12 cellular contexts compared by ENCODE assay signal in the genomic region with DNA sequence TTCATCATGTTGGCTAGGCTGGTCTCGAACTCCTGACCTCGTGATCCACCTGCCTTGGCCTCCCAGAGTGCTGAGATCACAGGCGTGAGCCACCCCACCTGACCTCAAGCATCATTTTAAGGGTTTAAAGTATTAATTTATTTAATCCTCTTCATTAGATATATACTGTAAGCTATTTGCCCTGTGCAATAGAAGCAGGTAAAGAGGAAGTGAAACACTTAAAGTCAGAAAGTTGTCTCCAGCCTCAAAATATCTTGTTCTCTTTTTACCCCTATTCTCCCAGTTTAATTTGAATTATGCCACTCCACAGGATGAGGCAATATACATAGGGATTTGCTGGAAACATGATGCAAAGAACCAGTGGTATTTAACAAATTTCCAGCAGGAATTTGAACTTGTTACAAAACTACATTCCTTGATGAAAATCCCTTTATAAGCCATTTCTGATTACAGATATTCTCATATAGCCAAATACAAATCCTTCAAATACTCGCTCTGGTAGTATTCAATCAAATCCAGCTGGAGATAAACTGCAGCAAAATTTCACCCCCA. TPM values are rescaled to one million over a fixed set of nuclear protein-coding genes. Genes with fewer than 3 reads are reported as not detected.
DNase-seq lines count a peak whose midpoint lies in the region; ATAC-seq and TF ChIP-seq lines count a peak whose summit lies in the region.
"Had no signal": no experiment of that assay in that cellular context is flagged by ENCODE, and none has a peak within 500 bp of the region (broad histone marks: within the 10 kb centered on the region; RNA-seq: fewer than 3 reads in every experiment).

No MANE protein-coding gene starts in this region.

- no peak for DNase-seq in activated CD4-positive, alpha-beta T cell treated with anti-CD3 and anti-CD28 coated beads for 36 hours
- no peak for DNase-seq in activated CD4-positive, alpha-beta T cell treated with anti-CD3 and anti-CD28 coated beads, Interleukin-2, amount 50 U/mL, for 4 hours
- DNase-seq in activated CD8-positive, alpha-beta T cell treated with anti-CD3 and anti-CD28 coated beads, Interleukin-2, amount 10 ng/mL, durations not matched to agents 7 days and 5 days, result no peak
- no peak for DNase-seq in nephron progenitor cell
- DNase-seq in NCI-H1092 (lab: John Stamatoyannopoulos, UW), result no peak
- no peak for DNase-seq in stimulated activated CD4-positive, alpha-beta T cell treated with anti-CD3 and anti-CD28 coated beads, Interleukin-15, amount 100 ng/mL, for 24 hours
- DNase-seq: head of caudate nucleus, NCI-H446 had no signal

- H3K4me1 Mint-ChIP-seq in activated CD4-positive, alpha-beta T cell treated with anti-CD3 and anti-CD28 coated beads for 36 hours, result peaks cover 47% of the 10 kb centered on the region
- H3K4me1 Mint-ChIP-seq in activated CD8-positive, alpha-beta T cell treated with anti-CD3 and anti-CD28 coated beads, Interleukin-2, amount 10 ng/mL, durations not matched to agents 7 days and 5 days (ENCODE audit: low read depth), result peaks cover 52% of the 10 kb centered on the region
- H3K4me1 Mint-ChIP-seq in nephron progenitor cell, result peaks cover 32% of the 10 kb centered on the region

- H3K27ac Mint-ChIP-seq in activated CD4-positive, alpha-beta T cell treated with anti-CD3 and anti-CD28 coated beads for 36 hours, result peak overlapping the region; percentile 76
- peak overlapping the region; percentile 34 for H3K27ac Mint-ChIP-seq in activated CD8-positive, alpha-beta T cell treated with anti-CD3 and anti-CD28 coated beads, Interleukin-2, amount 10 ng/mL, durations not matched to agents 7 days and 5 days
- no peak overlapping the region for H3K27ac Mint-ChIP-seq in nephron progenitor cell

- no peaks in the 10 kb centered on the region for H3K27me3 Mint-ChIP-seq in activated CD4-positive, alpha-beta T cell treated with anti-CD3 and anti-CD28 coated beads for 36 hours
- H3K27me3 Mint-ChIP-seq in activated CD8-positive, alpha-beta T cell treated with anti-CD3 and anti-CD28 coated beads, Interleukin-2, amount 10 ng/mL, durations not matched to agents 7 days and 5 days (ENCODE audit: low read depth), result no peaks in the 10 kb centered on the region
- H3K27me3 Mint-ChIP-seq in nephron progenitor cell (ENCODE audit: low read depth, poor library complexity), result peaks cover 3% of the 10 kb centered on the region

- peaks cover 20% of the 10 kb centered on the region for H3K36me3 Mint-ChIP-seq in activated CD4-positive, alpha-beta T cell treated with anti-CD3 and anti-CD28 coated beads for 36 hours (ENCODE audit: low read depth)
- H3K36me3 Mint-ChIP-seq in activated CD8-positive, alpha-beta T cell treated with anti-CD3 and anti-CD28 coated beads, Interleukin-2, amount 10 ng/mL, durations not matched to agents 7 days and 5 days (ENCODE audit: low read depth), result peaks cover 35% of the 10 kb centered on the region
- H3K36me3 Mint-ChIP-seq in nephron progenitor cell (ENCODE audit: low read depth), result peaks cover 31% of the 10 kb centered on the region

- no peak for TF ChIP-seq CTCF in nephron progenitor cell (IDR thresholded peaks at IDR 0.05)

- CTCF ChIA-PET in activated CD4-positive, alpha-beta T cell treated with anti-CD3 and anti-CD28 coated beads for 36 hours (lab: Charles Lee), result interaction anchor here (0.9 to 1.2 kb wide), 3 partner anchors 10 to 44 kb away, joined by 4 to 5 read pairs (median 4); partner anchors contain the start of gene ACTL6A
- CTCF ChIA-PET in activated CD8-positive, alpha-beta T cell treated with anti-CD3 and anti-CD28 coated beads, Interleukin-2, amount 10 ng/mL, durations not matched to agents 7 days and 5 days (lab: Charles Lee), result interaction anchor here (0.9 kb wide), 1 partner anchor 43 kb away, joined by 3 read pairs; no protein-coding TSS in a partner anchor

- peak overlapping the region; percentile 38 for H3K4me3 Mint-ChIP-seq in activated CD4-positive, alpha-beta T cell treated with anti-CD3 and anti-CD28 coated beads for 36 hours
- no peak overlapping the region for H3K4me3 Mint-ChIP-seq in activated CD8-positive, alpha-beta T cell treated with anti-CD3 and anti-CD28 coated beads, Interleukin-2, amount 10 ng/mL, durations not matched to agents 7 days and 5 days
- peak overlapping the region; percentile 98 for H3K4me3 Mint-ChIP-seq in nephron progenitor cell

- intact Hi-C loops in activated CD4-positive, alpha-beta T cell treated with anti-CD3 and anti-CD28 coated beads for 36 hours (cut with DNase I, micrococcal nuclease), result no loop called here

- no peaks in the 10 kb centered on the region for H3K9me3 Mint-ChIP-seq in activated CD4-positive, alpha-beta T cell treated with anti-CD3 and anti-CD28 coated beads for 36 hours (ENCODE audit: low read depth)
- H3K9me3 Mint-ChIP-seq in activated CD8-positive, alpha-beta T cell treated with anti-CD3 and anti-CD28 coated beads, Interleukin-2, amount 10 ng/mL, durations not matched to agents 7 days and 5 days (ENCODE audit: insufficient read depth), result no peaks in the 10 kb centered on the region
- no peaks in the 10 kb centered on the region for H3K9me3 Mint-ChIP-seq in nephron progenitor cell

- POLR2A ChIA-PET in activated CD4-positive, alpha-beta T cell treated with anti-CD3 and anti-CD28 coated beads for 36 hours (lab: Charles Lee), result no interaction called here
- POLR2A ChIA-PET in activated CD8-positive, alpha-beta T cell treated with anti-CD3 and anti-CD28 coated beads, Interleukin-2, amount 10 ng/mL, durations not matched to agents 7 days and 5 days (lab: Charles Lee), result no interaction called here

- no peak for ATAC-seq in activated CD4-positive, alpha-beta T cell treated with anti-CD3 and anti-CD28 coated beads for 36 hours
- ATAC-seq in HG03175 (IDR thresholded peaks at IDR 0.05; ENCODE audit: unreplicated experiment) (peak; percentile 13), GM21367 (IDR thresholded peaks at IDR 0.05; ENCODE audit: unreplicated experiment) (no peak)
- ATAC-seq in activated CD8-positive, alpha-beta T cell treated with anti-CD3 and anti-CD28 coated beads, Interleukin-2, amount 10 ng/mL, durations not matched to agents 7 days and 5 days, result no peak
- ATAC-seq: A549, SK-N-SH treated with all-trans-retinoic acid at 6 μM for 48 hours had no signal

RNA-seq across cellular contexts. Expression of gene NDUFB5, which starts 2.0 kb away (rescaled TPM):
- 100 to 1,000 TPM; 105 to 110 TPM for total RNA-seq in activated CD4-positive, alpha-beta T cell treated with anti-CD3 and anti-CD28 coated beads for 36 hours
- 10 to 100 TPM; 87.1 to 95.9 TPM for total RNA-seq in activated CD8-positive, alpha-beta T cell treated with anti-CD3 and anti-CD28 coated beads, Interleukin-2, amount 10 ng/mL, durations not matched to agents 7 days and 5 days

RNA-seq across cellular contexts. Expression of gene MRPL47, which starts 2.2 kb away (rescaled TPM):
- 10 to 100 TPM; 49.8 to 56.4 TPM for total RNA-seq in activated CD4-positive, alpha-beta T cell treated with anti-CD3 and anti-CD28 coated beads for 36 hours
- 10 to 100 TPM; 36.8 to 39.9 TPM for total RNA-seq in activated CD8-positive, alpha-beta T cell treated with anti-CD3 and anti-CD28 coated beads, Interleukin-2, amount 10 ng/mL, durations not matched to agents 7 days and 5 days

RNA-seq across cellular contexts. Expression of gene ACTL6A, which starts 43.9 kb away (rescaled TPM):
- 100 to 1,000 TPM in 1 of 2 experiments, 10 to 100 TPM in 1; 85.3 to 113 TPM for total RNA-seq in activated CD4-positive, alpha-beta T cell treated with anti-CD3 and anti-CD28 coated beads for 36 hours
- 10 to 100 TPM; 86.5 to 88.3 TPM for total RNA-seq in activated CD8-positive, alpha-beta T cell treated with anti-CD3 and anti-CD28 coated beads, Interleukin-2, amount 10 ng/mL, durations not matched to agents 7 days and 5 days

RNA-seq across cellular contexts. Expression of gene USP13, which starts 46.2 kb away (rescaled TPM):
- 10 to 100 TPM; 11.2 to 11.6 TPM for total RNA-seq in activated CD4-positive, alpha-beta T cell treated with anti-CD3 and anti-CD28 coated beads for 36 hours
- total RNA-seq in activated CD8-positive, alpha-beta T cell treated with anti-CD3 and anti-CD28 coated beads, Interleukin-2, amount 10 ng/mL, durations not matched to agents 7 days and 5 days, result 10 to 100 TPM in 1 of 2 experiments, 1 to 10 TPM in 1; 9.6 to 10.5 TPM
